ENCODE assay signal across 36 cellular contexts in the genomic region with DNA sequence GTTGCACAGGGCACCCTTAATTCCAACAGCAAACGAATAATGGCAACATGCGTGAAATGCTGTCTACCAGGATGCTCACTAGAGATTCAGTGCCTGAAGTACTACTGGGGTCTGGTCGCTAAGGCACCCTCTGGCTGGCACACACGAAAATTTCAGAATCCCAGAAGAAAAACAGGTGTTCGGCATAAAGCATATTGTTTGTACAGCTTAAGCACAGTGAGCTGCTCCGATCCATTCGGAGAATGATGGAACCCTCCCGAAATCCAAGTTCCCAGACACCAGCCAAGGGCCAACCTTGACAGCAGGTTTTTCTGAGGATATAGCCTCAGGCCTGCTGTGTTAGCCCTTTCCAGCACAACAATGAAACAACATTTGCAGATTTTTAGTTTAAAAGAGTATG.
"Had no signal": no experiment of that assay in that cellular context is flagged by ENCODE, and none has a peak within 500 bp of the region (broad histone marks: within the 10 kb centered on the region; RNA-seq: fewer than 3 reads in every experiment).

No MANE protein-coding gene starts in this region.

- H3K27me3 ChIP-seq: ascending aorta, cardiac muscle cell had no signal

- H3K27ac Mint-ChIP-seq: activated B cell treated with CpG ODN at 0.5 μM for 24 hours; activated CD4-positive, alpha-beta memory T cell treated with anti-CD3 and anti-CD28 coated beads for 36 hours; activated CD4-positive, alpha-beta T cell treated with anti-CD3 and anti-CD28 coated beads, Interleukin-2, amount 10 ng/mL, durations not matched to agents 24 days and 14 days; activated CD8-positive, alpha-beta T cell treated with anti-CD3 and anti-CD28 coated beads for 36 hours; activated naive CD4-positive, alpha-beta T cell treated with anti-CD3 and anti-CD28 coated beads, Interleukin-2, amount 10 ng/mL, durations not matched to agents 7 days and 5 days; activated naive CD4-positive, alpha-beta T cell treated with anti-CD3 and anti-CD28 coated beads, Interleukin-2, amount 50 U/mL, for 24 hours; activated naive CD8-positive, alpha-beta T cell; activated naive CD8-positive, alpha-beta T cell treated with anti-CD3 and anti-CD28 coated beads, Interleukin-2, amount 10 ng/mL, durations not matched to agents 7 days and 5 days; activated naive CD8-positive, alpha-beta T cell treated with anti-CD3 and anti-CD28 coated beads, Interleukin-2, amount 50 U/mL, for 24 hours; activated T-cell treated with anti-CD3 and anti-CD28 coated beads, Interleukin-2, amount 50 U/mL, for 24 hours; activated T-helper 2 cell treated with anti-CD3 and anti-CD28 coated beads, Interferon-gamma antibody, Interleukin-2, Interleukin-4, amounts not matched to agents 10 μg/mL and 5 μg/mL and 100 μg/mL, durations not matched to agents 14 hours and 24 hours and 36 hours; brain; T-helper 1 cell treated with Interleukin-12 subunit alpha and Interleukin-12 subunit beta and Interleukin-4 antibody, amounts not matched to agents 30 μg/mL and 1 μg/mL, for 36 hours; T-helper 2 cell treated with Interferon-gamma antibody and Interleukin-4, amounts not matched to agents 5 μg/mL and 100 μg/mL, for 36 hours had no signal

- H3K4me1 Mint-ChIP-seq: activated B cell treated with CpG ODN at 0.5 μM for 24 hours; activated CD4-positive, alpha-beta T cell treated with anti-CD3 and anti-CD28 coated beads, Interleukin-2, amount 10 ng/mL, durations not matched to agents 24 days and 14 days; activated naive CD4-positive, alpha-beta T cell treated with anti-CD3 and anti-CD28 coated beads, Interleukin-2, amount 10 ng/mL, durations not matched to agents 7 days and 5 days; activated naive CD4-positive, alpha-beta T cell treated with anti-CD3 and anti-CD28 coated beads, Interleukin-2, amount 50 U/mL, for 24 hours; activated naive CD8-positive, alpha-beta T cell treated with anti-CD3 and anti-CD28 coated beads, Interleukin-2, amount 10 ng/mL, durations not matched to agents 7 days and 5 days; activated naive CD8-positive, alpha-beta T cell treated with anti-CD3 and anti-CD28 coated beads, Interleukin-2, amount 50 U/mL, for 24 hours; central memory CD8-positive, alpha-beta T cell had no signal

- FAIRE-seq: bronchial epithelial cell, TTC549 had no signal

- H3K4me3 ChIP-seq: ascending aorta, cardiac muscle cell had no signal

- H3K4me3 Mint-ChIP-seq: activated B cell treated with CpG ODN at 0.5 μM for 24 hours; activated CD4-positive, alpha-beta memory T cell treated with anti-CD3 and anti-CD28 coated beads for 36 hours; activated CD4-positive, alpha-beta T cell treated with anti-CD3 and anti-CD28 coated beads, Interleukin-2, amount 10 ng/mL, durations not matched to agents 24 days and 14 days; activated CD8-positive, alpha-beta T cell treated with anti-CD3 and anti-CD28 coated beads for 36 hours; activated naive CD4-positive, alpha-beta T cell treated with anti-CD3 and anti-CD28 coated beads, Interleukin-2, amount 10 ng/mL, durations not matched to agents 7 days and 5 days; activated naive CD4-positive, alpha-beta T cell treated with anti-CD3 and anti-CD28 coated beads, Interleukin-2, amount 50 U/mL, for 24 hours; activated naive CD8-positive, alpha-beta T cell; activated naive CD8-positive, alpha-beta T cell treated with anti-CD3 and anti-CD28 coated beads, Interleukin-2, amount 10 ng/mL, durations not matched to agents 7 days and 5 days; activated naive CD8-positive, alpha-beta T cell treated with anti-CD3 and anti-CD28 coated beads, Interleukin-2, amount 50 U/mL, for 24 hours; activated T-cell treated with anti-CD3 and anti-CD28 coated beads, Interleukin-2, amount 50 U/mL, for 24 hours; brain; central memory CD8-positive, alpha-beta T cell; T-helper 1 cell treated with Interleukin-12 subunit alpha and Interleukin-12 subunit beta and Interleukin-4 antibody, amounts not matched to agents 30 μg/mL and 1 μg/mL, for 36 hours; T-helper 2 cell treated with Interferon-gamma antibody and Interleukin-4, amounts not matched to agents 5 μg/mL and 100 μg/mL, for 36 hours had no signal

- H3K27ac ChIP-seq: ascending aorta, cardiac muscle cell, VCaP had no signal

- H3K27me3 Mint-ChIP-seq: activated naive CD4-positive, alpha-beta T cell treated with anti-CD3 and anti-CD28 coated beads, Interleukin-2, amount 10 ng/mL, durations not matched to agents 7 days and 5 days; activated naive CD4-positive, alpha-beta T cell treated with anti-CD3 and anti-CD28 coated beads, Interleukin-2, amount 50 U/mL, for 24 hours; activated naive CD8-positive, alpha-beta T cell had no signal

- H3K36me3 Mint-ChIP-seq: activated CD4-positive, alpha-beta memory T cell treated with anti-CD3 and anti-CD28 coated beads for 36 hours; activated naive CD4-positive, alpha-beta T cell treated with anti-CD3 and anti-CD28 coated beads, Interleukin-2, amount 10 ng/mL, durations not matched to agents 7 days and 5 days; activated naive CD4-positive, alpha-beta T cell treated with anti-CD3 and anti-CD28 coated beads, Interleukin-2, amount 50 U/mL, for 24 hours; activated naive CD8-positive, alpha-beta T cell; activated naive CD8-positive, alpha-beta T cell treated with anti-CD3 and anti-CD28 coated beads, Interleukin-2, amount 10 ng/mL, durations not matched to agents 7 days and 5 days; brain had no signal

- H3K9me3 Mint-ChIP-seq: activated B cell treated with CpG ODN at 0.5 μM for 24 hours; activated CD4-positive, alpha-beta memory T cell treated with anti-CD3 and anti-CD28 coated beads for 36 hours; activated CD4-positive, alpha-beta T cell treated with anti-CD3 and anti-CD28 coated beads, Interleukin-2, amount 10 ng/mL, durations not matched to agents 24 days and 14 days; activated CD8-positive, alpha-beta T cell treated with anti-CD3 and anti-CD28 coated beads for 36 hours; activated naive CD4-positive, alpha-beta T cell treated with anti-CD3 and anti-CD28 coated beads, Interleukin-2, amount 10 ng/mL, durations not matched to agents 7 days and 5 days; activated naive CD4-positive, alpha-beta T cell treated with anti-CD3 and anti-CD28 coated beads, Interleukin-2, amount 50 U/mL, for 24 hours; activated naive CD8-positive, alpha-beta T cell treated with anti-CD3 and anti-CD28 coated beads, Interleukin-2, amount 10 ng/mL, durations not matched to agents 7 days and 5 days; activated naive CD8-positive, alpha-beta T cell treated with anti-CD3 and anti-CD28 coated beads, Interleukin-2, amount 50 U/mL, for 24 hours; activated T-cell treated with anti-CD3 and anti-CD28 coated beads, Interleukin-2, amount 50 U/mL, for 24 hours; activated T-helper 2 cell treated with anti-CD3 and anti-CD28 coated beads, Interferon-gamma antibody, Interleukin-2, Interleukin-4, amounts not matched to agents 10 μg/mL and 5 μg/mL and 100 μg/mL, durations not matched to agents 14 hours and 24 hours and 36 hours; central memory CD8-positive, alpha-beta T cell; T-helper 1 cell treated with Interleukin-12 subunit alpha and Interleukin-12 subunit beta and Interleukin-4 antibody, amounts not matched to agents 30 μg/mL and 1 μg/mL, for 36 hours; T-helper 2 cell treated with Interferon-gamma antibody and Interleukin-4, amounts not matched to agents 5 μg/mL and 100 μg/mL, for 36 hours had no signal

- H3K9me3 ChIP-seq: ascending aorta had no signal

- H3K36me3 ChIP-seq: ascending aorta, cardiac muscle cell had no signal

- H3K4me1 ChIP-seq: ascending aorta had no signal

- DNase-seq: activated B cell treated with CpG ODN at 0.5 μM for 24 hours; activated CD4-positive, alpha-beta memory T cell treated with anti-CD3 and anti-CD28 coated beads for 36 hours; activated CD4-positive, alpha-beta T cell treated with anti-CD3 and anti-CD28 coated beads for 4 hours; activated CD4-positive, alpha-beta T cell treated with anti-CD3 and anti-CD28 coated beads, Interleukin-2, amount 10 ng/mL, durations not matched to agents 24 days and 14 days; activated CD4-positive, alpha-beta T cell treated with anti-CD3 and anti-CD28 coated beads, Interleukin-2, amount 50 U/mL, for 1 hour; activated CD4-positive, alpha-beta T cell treated with anti-CD3 and anti-CD28 coated beads, Interleukin-2, amount 50 U/mL, for 4 hours; activated CD4-positive, CD25-positive, alpha-beta regulatory T cell treated with anti-CD3 and anti-CD28 coated beads, Interleukin-2, amount 50 U/mL, for 72 hours; activated CD8-positive, alpha-beta memory T cell treated with anti-CD3 and anti-CD28 coated beads, Interleukin-2, amount 50 U/mL, for 4 hours; activated CD8-positive, alpha-beta T cell treated with anti-CD3 and anti-CD28 coated beads for 36 hours; activated gamma-delta T cell; activated naive CD4-positive, alpha-beta T cell treated with anti-CD3 and anti-CD28 coated beads, Interleukin-2, amount 10 ng/mL, durations not matched to agents 7 days and 5 days; activated naive CD4-positive, alpha-beta T cell treated with Interleukin-2 at 50 U/mL for 16 hours; activated naive CD8-positive, alpha-beta T cell treated with anti-CD3 and anti-CD28 coated beads, Interleukin-2, amount 10 ng/mL, durations not matched to agents 7 days and 5 days; activated naive CD8-positive, alpha-beta T cell treated with anti-CD3 and anti-CD28 coated beads, Interleukin-2, amount 50 U/mL, for 24 hours; activated T-cell treated with anti-CD3 and anti-CD28 coated beads for 4 hours; activated T-cell treated with anti-CD3 and anti-CD28 coated beads, Interleukin-2, amount 50 U/mL, for 24 hours; activated T-cell treated with anti-CD3 and anti-CD28 coated beads, Interleukin-2, amount 50 U/mL, for 48 hours; amygdala; anterior cingulate cortex; caudate nucleus; cerebellar nuclear complex; T-helper 1 cell; T-helper 2 cell; T-helper 9 cell had no signal
